In the genomic region with DNA sequence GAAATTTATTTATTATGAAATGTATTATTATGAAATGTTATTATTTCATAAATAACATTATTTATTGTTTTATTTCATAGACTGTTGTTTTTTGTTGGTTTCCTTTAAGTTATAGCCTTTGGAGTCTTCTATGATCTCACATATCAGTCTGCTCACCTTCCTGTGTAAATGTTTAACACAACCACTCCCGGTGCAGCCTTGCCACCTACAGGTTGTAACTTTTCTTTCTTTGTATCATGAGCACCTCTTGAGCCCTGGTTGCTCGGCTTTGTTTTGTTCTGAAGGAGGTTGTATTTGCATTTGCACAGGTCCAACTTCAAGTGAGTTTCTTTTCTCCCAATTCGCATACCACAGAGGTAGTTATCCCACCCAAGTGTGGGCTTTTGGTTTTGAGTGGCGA, we compare ENCODE assay signal across 22 cellular contexts.
DNase-seq lines count a peak whose midpoint lies in the region; ATAC-seq, FAIRE-seq and TF ChIP-seq lines count a peak whose summit lies in the region.
"Had no signal": no experiment of that assay in that cellular context is flagged by ENCODE, and none has a peak within 500 bp of the region (broad histone marks: within the 10 kb centered on the region; RNA-seq: fewer than 3 reads in every experiment).

No MANE protein-coding gene starts in this region.

- H3K27ac ChIP-seq in HepG2 (ENCODE audit: extremely low read length, insufficient read depth, low read length) (no peak overlapping the region), right lobe of liver (no peak overlapping the region)
- no peak overlapping the region for H3K27ac ChIP-seq in naive thymus-derived CD4-positive, alpha-beta T cell (ENCODE audit: low read depth, low read length)
- H3K27ac ChIP-seq: SJSA1 had no signal

- H3K27ac Mint-ChIP-seq in naive thymus-derived CD4-positive, alpha-beta T cell = no peak overlapping the region
- H3K27ac Mint-ChIP-seq: B cell; CD4-positive, CD25-positive, alpha-beta regulatory T cell had no signal

- POLR2A ChIA-PET in HepG2 (lab: Yijun Ruan, JAX) = no interaction called here
- POLR2A ChIA-PET in naive thymus-derived CD4-positive, alpha-beta T cell (lab: Charles Lee) = no interaction called here

- TF ChIP-seq CTCF in HepG2 (CRISPR knock-in tag; IDR thresholded peaks at IDR 0.05) = no peak
- no peak for TF ChIP-seq CTCF in right lobe of liver (IDR thresholded peaks at IDR 0.05)

- intact Hi-C loops in HepG2 (cut with micrococcal nuclease; ENCODE audit: unreplicated experiment) = no loop called here
- intact Hi-C loops in right lobe of liver (cut with DNase I) = no loop called here
- intact Hi-C loops in naive thymus-derived CD4-positive, alpha-beta T cell (cut with micrococcal nuclease) = no loop called here

- 38% methylated on average over 4 of the region's 4 CpGs for WGBS in HepG2 (ENCODE audit: low lambda C conversion rate)
- 46% methylated on average over 4 of the region's 4 CpGs for whole genome bisulfite sequencing in right lobe of liver (ENCODE audit: insufficient coverage, low coverage, low lambda C conversion rate, missing lambda C conversion rate)

- ATAC-seq in HepG2 = peak; percentile 36
- no peak for ATAC-seq in right lobe of liver
- ATAC-seq in GM21515 (IDR thresholded peaks at IDR 0.05; ENCODE audit: unreplicated experiment) = no peak
- ATAC-seq in naive thymus-derived CD4-positive, alpha-beta T cell = no peak
- ATAC-seq: PC-3 had no signal

- no peak for TF ChIP-seq RAD21 in HepG2 (CRISPR knock-in tag; IDR thresholded peaks at IDR 0.05)

- no peak overlapping the region for H3K9ac ChIP-seq in HepG2 (ENCODE audit: insufficient read depth, low read depth, low read length)

- no peak for TF ChIP-seq POLR2A in HepG2 (IDR thresholded peaks at IDR 0.05; ENCODE audit: insufficient read depth in 1 of 2, low read depth in 2 of 2, low read length in 2 of 2)
- no peak for TF ChIP-seq POLR2A in right lobe of liver (IDR thresholded peaks at IDR 0.05)

- H4K20me1 ChIP-seq in HepG2 (ENCODE audit: insufficient read depth, low read length) = no peaks in the 10 kb centered on the region

- H3K36me3 ChIP-seq in HepG2 (replicated peaks in 1 of 2; ENCODE audit: control insufficient read depth in 1 of 2, insufficient read depth in 2 of 2, low read length in 2 of 2) = no peaks in the 10 kb centered on the region
- H3K36me3 ChIP-seq in right lobe of liver = no peaks in the 10 kb centered on the region
- no peaks in the 10 kb centered on the region for H3K36me3 ChIP-seq in naive thymus-derived CD4-positive, alpha-beta T cell (ENCODE audit: control insufficient read depth in 2 of 3, insufficient read depth in 3 of 3, low read length in 3 of 3)
- H3K36me3 ChIP-seq: MG63, SJSA1 had no signal

- H3K27me3 ChIP-seq in HepG2 (ENCODE audit: control insufficient read depth in 1 of 2, insufficient read depth in 2 of 2, low read length in 2 of 2) (peaks cover 0 to 3% of the 10 kb centered on the region in 2 experiments; a peak in 2 of 5 replicates), right lobe of liver (no peaks in the 10 kb centered on the region)
- no peaks in the 10 kb centered on the region for H3K27me3 ChIP-seq in naive thymus-derived CD4-positive, alpha-beta T cell (ENCODE audit: control insufficient read depth in 2 of 2, insufficient read depth in 2 of 2, low read length in 2 of 2)
- H3K27me3 ChIP-seq: MG63, SJSA1 had no signal

- no peak overlapping the region for H2AFZ ChIP-seq in HepG2 (ENCODE audit: low read length)

- H3K4me3 ChIP-seq in HepG2 (replicated peaks in 1 of 3; ENCODE audit: insufficient read depth in 1 of 3, low read depth in 2 of 3, low read length in 3 of 3) = no peak overlapping the region
- H3K4me3 ChIP-seq in right lobe of liver = no peak overlapping the region
- H3K4me3 ChIP-seq in naive thymus-derived CD4-positive, alpha-beta T cell (ENCODE audit: low read length) = no peak overlapping the region
- H3K4me3 ChIP-seq: MG63, SJSA1 had no signal

- no peaks in the 10 kb centered on the region for H3K79me2 ChIP-seq in HepG2 (ENCODE audit: insufficient read depth, low read length)

- no peak overlapping the region for H3K4me2 ChIP-seq in HepG2 (ENCODE audit: low read depth, low read length)

- peaks cover 0 to 2% (median 0%) of the 10 kb centered on the region in 7 donors for H3K4me1 Mint-ChIP-seq in naive thymus-derived CD4-positive, alpha-beta T cell
- H3K4me1 Mint-ChIP-seq: B cell; CD4-positive, CD25-positive, alpha-beta regulatory T cell had no signal

- peaks cover 0 to 18% (median 6%) of the 10 kb centered on the region in 5 donors for H3K27me3 Mint-ChIP-seq in naive thymus-derived CD4-positive, alpha-beta T cell
- H3K27me3 Mint-ChIP-seq: CD4-positive, CD25-positive, alpha-beta regulatory T cell had no signal

- TF ChIP-seq EP300 in HepG2 (IDR thresholded peaks at IDR 0.05; ENCODE audit: low read depth in 2 of 2, low read length in 2 of 2) (no peak), HepG2 (CRISPR knock-in tag; IDR thresholded peaks at IDR 0.05; ENCODE audit: borderline replicate concordance) (no peak)

- DNase-seq in HepG2 (ENCODE audit: low spot score) (no peak), right lobe of liver (no peak), RCC 7860 (ENCODE audit: low spot score) (no peak), kidney tubule cell (ENCODE audit: low spot score) (peak; percentile 23), NCI-H187 treated with DMSO at 0.1 percent for 48 hours (lab: John Stamatoyannopoulos, UW) (no peak)
- no peak for DNase-seq in naive thymus-derived CD4-positive, alpha-beta T cell
- DNase-seq: CD4-positive, CD25-positive, alpha-beta regulatory T cell; DND-41; GDM1; IMR-90; Karpas-422; MG63; NCI-H1105 treated with DMSO at 0.1 percent for 48 hours; NCI-H1930; NCI-H226; NCI-H748 treated with DMSO at 0.1 percent for 48 hours; PC-3; T-helper 2 cell had no signal

- no peak overlapping the region for H3K4me3 Mint-ChIP-seq in naive thymus-derived CD4-positive, alpha-beta T cell
- H3K4me3 Mint-ChIP-seq: B cell; CD4-positive, CD25-positive, alpha-beta regulatory T cell had no signal

- CTCF ChIA-PET in HepG2 (lab: Yijun Ruan, JAX; ENCODE audit: low intra/inter-chr PET ratio, low total read pairs) = no interaction called here
- CTCF ChIA-PET in naive thymus-derived CD4-positive, alpha-beta T cell (lab: Charles Lee) = no interaction called here

- H3K9me3 ChIP-seq in HepG2 (ENCODE audit: low read length) (no peaks in the 10 kb centered on the region), right lobe of liver (no peaks in the 10 kb centered on the region)
- H3K9me3 ChIP-seq in naive thymus-derived CD4-positive, alpha-beta T cell (ENCODE audit: control insufficient read depth in 2 of 3, low read length in 3 of 3) = no peaks in the 10 kb centered on the region
- H3K9me3 ChIP-seq: MG63, SJSA1 had no signal

- no TSS peak for BruUV-seq in HepG2 (replicated peaks; lab: Mats Ljungman, UMichigan)

- H3K36me3 Mint-ChIP-seq in naive thymus-derived CD4-positive, alpha-beta T cell = no peaks in the 10 kb centered on the region
- H3K36me3 Mint-ChIP-seq: CD4-positive, CD25-positive, alpha-beta regulatory T cell had no signal

- in situ Hi-C loops in HepG2 (cut with HindIII; ENCODE audit: extremely low pct_ligation_motif_present, low pct_unique_long_range_greater_than_20kb) = no loop called here

- FAIRE-seq in HepG2 (lab: Jason Lieb, UNC) (no peak), RCC 7860 (lab: Jason Lieb, UNC) (peak; percentile 21)
- FAIRE-seq: GM12892 had no signal

- H3K4me1 ChIP-seq in HepG2 (ENCODE audit: insufficient read depth, low read length) (no peaks in the 10 kb centered on the region), right lobe of liver (no peaks in the 10 kb centered on the region)
- H3K4me1 ChIP-seq in naive thymus-derived CD4-positive, alpha-beta T cell (ENCODE audit: control insufficient read depth in 2 of 2, insufficient read depth in 2 of 2, low read length in 2 of 2) = no peaks in the 10 kb centered on the region
- H3K4me1 ChIP-seq: SJSA1 had no signal

- H3K9me3 Mint-ChIP-seq in naive thymus-derived CD4-positive, alpha-beta T cell = peaks cover 0 to 7% (median 5%) of the 10 kb centered on the region in 11 donors

TF ChIP-seq in HepG2, 621 proteins besides CTCF, POLR2A, EP300 and RAD21 (continues in another document):
- no peak for TF ChIP-seq LRRFIP1 (CRISPR knock-in tag; conservative IDR thresholded peaks at IDR 0.05)
- no peak for TF ChIP-seq GATAD1 (CRISPR knock-in tag; IDR thresholded peaks at IDR 0.05)
- no peak for TF ChIP-seq ZNF546 (CRISPR knock-in tag; conservative IDR thresholded peaks at IDR 0.05)
- no peak for TF ChIP-seq NR2F1 (CRISPR knock-in tag; IDR thresholded peaks at IDR 0.05)
- TF ChIP-seq ZNF7 (CRISPR knock-in tag; IDR thresholded peaks at IDR 0.05) = no peak
- no peak for TF ChIP-seq SIX4 (CRISPR knock-in tag; IDR thresholded peaks at IDR 0.05)
- no peak for TF ChIP-seq ZBTB21 (CRISPR knock-in tag; IDR thresholded peaks at IDR 0.05)
- TF ChIP-seq ZFP36L1 (CRISPR knock-in tag; IDR thresholded peaks at IDR 0.05) = no peak
- TF ChIP-seq U2AF1 (optimal IDR thresholded peaks at IDR 0.05; ENCODE audit: low read depth, low read length) = no peak
- no peak for TF ChIP-seq ZNF234 (CRISPR knock-in tag; conservative IDR thresholded peaks at IDR 0.05)
